ENCODE assay signal across 8 cellular contexts in the genomic region with DNA sequence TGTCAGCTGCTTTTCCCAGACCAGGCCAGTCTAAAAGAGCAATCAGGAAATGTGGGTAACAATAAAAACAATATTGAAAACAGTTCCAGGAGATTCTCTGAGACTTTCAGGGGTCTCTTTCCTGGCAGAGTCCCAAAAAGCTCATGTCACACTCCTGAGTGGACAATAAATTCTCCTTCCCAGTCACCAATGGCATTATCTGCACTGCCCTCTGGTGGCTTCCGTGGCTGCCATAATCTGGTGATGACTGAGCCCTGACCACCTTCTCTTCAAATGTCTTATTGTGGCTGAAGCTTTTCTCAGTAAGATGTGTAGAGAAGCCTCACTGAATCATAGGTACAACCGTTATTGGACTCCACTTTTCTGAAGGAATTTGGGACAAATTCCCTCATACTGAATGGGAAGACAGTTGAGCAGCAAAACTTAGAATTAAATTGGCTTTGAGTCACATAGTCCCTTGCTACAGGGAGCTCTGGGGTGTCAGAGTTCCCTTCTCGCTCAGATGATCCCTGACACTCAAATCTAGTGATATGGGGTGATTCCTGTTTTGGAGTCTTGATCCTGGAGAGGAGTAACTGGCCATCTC. TPM values are rescaled to one million over a fixed set of nuclear protein-coding genes. Genes with fewer than 3 reads are reported as not detected.
DNase-seq lines count a peak whose midpoint lies in the region; ATAC-seq and TF ChIP-seq lines count a peak whose summit lies in the region.

No MANE protein-coding gene starts in this region.

- H3K9ac ChIP-seq in smooth muscle cell (ENCODE audit: low read depth), result no peak overlapping the region

- no peaks in the 10 kb centered on the region for H3K9me3 Mint-ChIP-seq in Calu3 (ENCODE audit: low read depth, unreplicated experiment)
- H3K9me3 Mint-ChIP-seq in activated CD4-positive, alpha-beta memory T cell treated with anti-CD3 and anti-CD28 coated beads, Interleukin-2, amount 10 ng/mL, durations not matched to agents 7 days and 5 days, result no peaks in the 10 kb centered on the region

- WGBS in gastroesophageal sphincter (ENCODE audit: low coverage in 1 of 2), 2 donors, result 44 to 62% methylated on average over 2 to 3 of the region's 3 CpGs
- WGBS in smooth muscle cell (ENCODE audit: low lambda C conversion rate), result 44% methylated on average over 3 of the region's 3 CpGs

- TF ChIP-seq CTCF in Calu3 (IDR thresholded peaks at IDR 0.05; ENCODE audit: unreplicated experiment), result peak; percentile 16
- TF ChIP-seq CTCF in gastroesophageal sphincter (IDR thresholded peaks at IDR 0.05), result peak in 3 of 4 experiments; percentile 12 to 43 (median 15)
- TF ChIP-seq CTCF in smooth muscle cell (IDR thresholded peaks at IDR 0.05; ENCODE audit: borderline replicate concordance, insufficient read depth, poor library complexity, severe bottlenecking), result peak; percentile 48

- no peaks in the 10 kb centered on the region for H3K36me3 Mint-ChIP-seq in Calu3 (ENCODE audit: insufficient read depth, unreplicated experiment)
- H3K36me3 Mint-ChIP-seq in activated CD4-positive, alpha-beta memory T cell treated with anti-CD3 and anti-CD28 coated beads, Interleukin-2, amount 10 ng/mL, durations not matched to agents 7 days and 5 days (ENCODE audit: low read depth), result no peaks in the 10 kb centered on the region

- TF ChIP-seq POLR2A in gastroesophageal sphincter (IDR thresholded peaks at IDR 0.05), result no peak

- no peaks in the 10 kb centered on the region for H3F3A ChIP-seq in smooth muscle cell (ENCODE audit: low read depth)

- H3K9me3 ChIP-seq in gastroesophageal sphincter, result no peaks in the 10 kb centered on the region
- no peaks in the 10 kb centered on the region for H3K9me3 ChIP-seq in smooth muscle cell (replicated peaks; ENCODE audit: low read depth)

- CTCF ChIA-PET in Calu3 (lab: Charles Lee), result no interaction called here
- CTCF ChIA-PET in activated CD4-positive, alpha-beta memory T cell treated with anti-CD3 and anti-CD28 coated beads, Interleukin-2, amount 10 ng/mL, durations not matched to agents 7 days and 5 days (lab: Charles Lee), result interaction anchor here (0.6 to 1.7 kb wide), 9 partner anchors 12 to 346 kb away, joined by 3 to 7 read pairs (median 3); a partner anchor contains a TSS

- H3K27ac ChIP-seq in gastroesophageal sphincter (no peak overlapping the region), smooth muscle cell (ENCODE audit: low read depth) (no peak overlapping the region)

- H3K79me2 ChIP-seq in smooth muscle cell (ENCODE audit: low read depth), result no peaks in the 10 kb centered on the region

- H3K4me2 ChIP-seq in smooth muscle cell, result no peak overlapping the region

- intact Hi-C loops in Calu3 (cut with micrococcal nuclease; ENCODE audit: unreplicated experiment), result no loop called here

- H3K36me3 ChIP-seq in gastroesophageal sphincter (no peaks in the 10 kb centered on the region), smooth muscle cell (ENCODE audit: low read depth) (no peaks in the 10 kb centered on the region)

- TF ChIP-seq EP300 in gastroesophageal sphincter (IDR thresholded peaks at IDR 0.05), result no peak

- DNase-seq in Calu3 (peak; percentile 57), Kasumi-1 (lab: John Stamatoyannopoulos, UW) (peak; percentile 39 to 56), smooth muscle cell (lab: John Stamatoyannopoulos, UW; ENCODE audit: unreplicated experiment) (no peak), NCI-H510A treated with DMSO at 0.1 percent for 48 hours (lab: John Stamatoyannopoulos, UW) (no peak)
- DNase-seq in activated CD4-positive, alpha-beta memory T cell treated with anti-CD3 and anti-CD28 coated beads, Interleukin-2, amount 10 ng/mL, durations not matched to agents 7 days and 5 days, result peak; percentile 44

- no peaks in the 10 kb centered on the region for H4K20me1 ChIP-seq in smooth muscle cell (ENCODE audit: low read depth)

- no peaks in the 10 kb centered on the region for H3K4me1 Mint-ChIP-seq in Calu3 (ENCODE audit: low read depth, unreplicated experiment)
- H3K4me1 Mint-ChIP-seq in activated CD4-positive, alpha-beta memory T cell treated with anti-CD3 and anti-CD28 coated beads, Interleukin-2, amount 10 ng/mL, durations not matched to agents 7 days and 5 days, result no peaks in the 10 kb centered on the region

- H3K4me1 ChIP-seq in gastroesophageal sphincter (no peaks in the 10 kb centered on the region), smooth muscle cell (ENCODE audit: low read depth) (no peaks in the 10 kb centered on the region)

- H3K4me3 ChIP-seq in gastroesophageal sphincter, result no peak overlapping the region
- H3K4me3 ChIP-seq in smooth muscle cell, result no peak overlapping the region

- H2AFZ ChIP-seq in smooth muscle cell (ENCODE audit: low read depth), result no peak overlapping the region

- POLR2A ChIA-PET in activated CD4-positive, alpha-beta memory T cell treated with anti-CD3 and anti-CD28 coated beads, Interleukin-2, amount 10 ng/mL, durations not matched to agents 7 days and 5 days (lab: Charles Lee), result no interaction called here

- no peak overlapping the region for H3K27ac Mint-ChIP-seq in Calu3 (ENCODE audit: unreplicated experiment)
- H3K27ac Mint-ChIP-seq in activated CD4-positive, alpha-beta memory T cell treated with anti-CD3 and anti-CD28 coated beads, Interleukin-2, amount 10 ng/mL, durations not matched to agents 7 days and 5 days, result no peak overlapping the region

- H3K4me3 Mint-ChIP-seq in Calu3 (ENCODE audit: low read depth, unreplicated experiment), result no peak overlapping the region
- H3K4me3 Mint-ChIP-seq in activated CD4-positive, alpha-beta memory T cell treated with anti-CD3 and anti-CD28 coated beads, Interleukin-2, amount 10 ng/mL, durations not matched to agents 7 days and 5 days, result no peak overlapping the region

- ATAC-seq in GM19438 (IDR thresholded peaks at IDR 0.05; ENCODE audit: low read depth, unreplicated experiment) (peak; percentile 64), gastroesophageal sphincter (no peak), HG03565 (IDR thresholded peaks at IDR 0.05; ENCODE audit: unreplicated experiment) (no peak)

- H3K27me3 ChIP-seq in gastroesophageal sphincter, result peaks cover 9% of the 10 kb centered on the region
- peaks cover 14% of the 10 kb centered on the region for H3K27me3 ChIP-seq in smooth muscle cell (ENCODE audit: low read depth)

- BruUV-seq in Calu3 (replicated peaks; lab: Mats Ljungman, UMichigan), result no TSS peak

- H3K27me3 Mint-ChIP-seq in Calu3 (ENCODE audit: unreplicated experiment), result peaks cover 38% of the 10 kb centered on the region
- peaks cover 49% of the 10 kb centered on the region for H3K27me3 Mint-ChIP-seq in activated CD4-positive, alpha-beta memory T cell treated with anti-CD3 and anti-CD28 coated beads, Interleukin-2, amount 10 ng/mL, durations not matched to agents 7 days and 5 days

RNA-seq across cellular contexts. Expression of a gene that starts 24.4 kb away (rescaled TPM):
- 3.3 and 3.9 TPM in 2 replicates for total RNA-seq in Calu3 (2022)
- total RNA-seq in activated CD4-positive, alpha-beta memory T cell treated with anti-CD3 and anti-CD28 coated beads, Interleukin-2, amount 10 ng/mL, durations not matched to agents 7 days and 5 days, result 1 to 10 TPM; 2.1 to 3.6 TPM
- 1 to 10 TPM in 1 of 4 donors, under 1 TPM in 3; 0.27 to 1.2 (median 0.61) TPM for total RNA-seq in gastroesophageal sphincter
- total RNA-seq in smooth muscle cell, result 1.3 and 4.1 TPM in 2 replicates
- 0.93 and 1.6 TPM in 2 replicates for polyA plus RNA-seq in smooth muscle cell

Comparison
In these comparisons a context has a peak if more than half of its experiments do, and no peak if none do; other contexts are left out.
1. DNase-seq: peak in Calu3 (single experiment), Kasumi-1 (2 of 2) and activated CD4-positive, alpha-beta memory T cell treated with anti-CD3 and anti-CD28 coated beads, Interleukin-2, amount 10 ng/mL, durations not matched to agents 7 days and 5 days (single experiment); none in smooth muscle cell (single experiment) and NCI-H510A treated with DMSO at 0.1 percent for 48 hours (single experiment).
2. Peak in every context shown above with its lines, with median percentiles within 50 percentile points of each other: CTCF ChIP-seq.